1 cellular context compared by ENCODE assay signal in the genomic region with DNA sequence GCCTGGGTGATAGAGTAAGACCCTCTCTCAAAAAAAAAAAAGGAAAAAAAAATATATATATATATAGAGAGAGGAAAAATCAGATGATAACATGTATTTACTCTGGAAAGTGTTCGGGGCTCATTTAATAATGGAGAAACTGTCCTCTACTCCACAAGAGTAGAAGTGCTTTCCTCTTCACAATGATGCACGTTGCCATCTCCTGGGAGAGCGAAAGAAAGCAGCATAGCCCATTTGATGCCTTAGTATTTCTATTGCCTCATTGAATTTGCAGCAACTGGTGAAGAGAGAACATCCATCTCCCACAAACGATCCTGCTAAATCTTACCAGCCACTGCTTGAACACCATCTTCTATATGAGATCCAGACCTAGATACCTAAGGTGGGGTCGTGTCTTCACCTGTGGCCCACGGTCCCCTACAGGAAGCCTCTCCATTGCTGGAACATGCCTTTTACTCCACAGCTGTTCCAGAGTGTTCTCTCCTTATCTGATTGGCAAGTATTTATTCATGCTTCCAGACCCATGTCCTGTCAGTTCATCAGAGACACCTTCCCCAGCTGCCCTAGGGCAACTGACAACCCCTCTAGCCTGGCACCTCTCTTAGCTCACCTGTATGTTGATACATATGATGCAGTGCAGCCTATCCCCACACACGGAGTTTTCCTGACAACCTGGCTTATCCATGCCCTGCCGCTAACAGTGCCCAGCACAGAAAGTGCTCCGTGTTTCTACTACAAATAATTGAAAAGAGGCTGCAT.
TF ChIP-seq lines count a peak whose summit lies in the region.

No MANE protein-coding gene starts in this region.

TF ChIP-seq in WTC11, 78 proteins besides CTCF, POLR2A, EP300 and RAD21:
- TF ChIP-seq ATF1 (CRISPR knock-in tag; IDR thresholded peaks at IDR 0.05) (no peak), IRF2 (CRISPR knock-in tag; IDR thresholded peaks at IDR 0.05; ENCODE audit: borderline replicate concordance, low read depth) (no peak), NR1H2 (CRISPR knock-in tag; IDR thresholded peaks at IDR 0.05) (no peak), SOX15 (CRISPR knock-in tag; IDR thresholded peaks at IDR 0.05) (no peak), SMAD3 (CRISPR knock-in tag; IDR thresholded peaks at IDR 0.05; ENCODE audit: borderline replicate concordance) (no peak), ZNF423 (CRISPR knock-in tag; IDR thresholded peaks at IDR 0.05) (no peak), TEAD1 (CRISPR knock-in tag; IDR thresholded peaks at IDR 0.05) (no peak), ZNF671 (CRISPR knock-in tag; IDR thresholded peaks at IDR 0.05) (no peak), CREB1 (CRISPR knock-in tag; IDR thresholded peaks at IDR 0.05) (no peak)
- TF ChIP-seq, protein P1, sequence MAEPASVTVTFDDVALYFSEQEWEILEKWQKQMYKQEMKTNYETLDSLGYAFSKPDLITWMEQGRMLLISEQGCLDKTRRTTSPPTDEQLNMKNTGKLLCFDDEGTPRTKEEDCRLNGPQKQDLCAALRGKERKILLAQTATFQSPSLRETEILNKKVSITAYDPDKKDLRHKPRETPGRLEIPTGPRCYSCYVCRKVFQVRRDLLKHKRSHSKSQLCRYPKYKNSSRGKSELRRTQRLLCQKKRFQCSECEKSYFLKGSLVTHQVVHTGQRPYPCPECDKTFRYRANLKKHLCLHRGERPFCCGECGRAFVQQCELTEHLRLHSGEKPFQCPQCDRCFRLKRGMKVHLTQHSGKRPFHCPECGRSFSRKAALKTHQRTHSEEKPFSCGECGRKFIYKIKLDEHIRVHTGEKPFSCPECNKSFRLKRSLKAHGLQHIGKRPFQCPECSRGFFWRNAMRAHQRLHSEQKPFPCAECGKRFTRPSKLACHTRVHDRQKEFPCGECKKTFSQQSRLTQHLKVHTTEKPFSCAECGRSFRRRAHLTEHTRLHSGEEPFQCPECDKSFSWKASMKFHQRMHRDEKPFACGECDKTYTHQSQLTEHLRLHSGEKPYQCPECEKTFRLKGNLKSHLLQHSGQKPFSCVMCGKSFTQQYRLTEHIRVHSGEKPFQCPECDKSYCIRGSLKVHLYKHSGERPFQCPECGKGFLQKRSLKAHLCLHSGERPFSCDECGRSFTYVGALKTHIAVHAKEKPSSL (CRISPR knock-in tag; conservative IDR thresholded peaks at IDR 0.05), result no peak
- TF ChIP-seq, protein P2, sequence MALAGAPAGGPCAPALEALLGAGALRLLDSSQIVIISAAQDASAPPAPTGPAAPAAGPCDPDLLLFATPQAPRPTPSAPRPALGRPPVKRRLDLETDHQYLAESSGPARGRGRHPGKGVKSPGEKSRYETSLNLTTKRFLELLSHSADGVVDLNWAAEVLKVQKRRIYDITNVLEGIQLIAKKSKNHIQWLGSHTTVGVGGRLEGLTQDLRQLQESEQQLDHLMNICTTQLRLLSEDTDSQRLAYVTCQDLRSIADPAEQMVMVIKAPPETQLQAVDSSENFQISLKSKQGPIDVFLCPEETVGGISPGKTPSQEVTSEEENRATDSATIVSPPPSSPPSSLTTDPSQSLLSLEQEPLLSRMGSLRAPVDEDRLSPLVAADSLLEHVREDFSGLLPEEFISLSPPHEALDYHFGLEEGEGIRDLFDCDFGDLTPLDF (CRISPR knock-in tag; IDR thresholded peaks at IDR 0.05), result no peak
- TF ChIP-seq, protein P3, sequence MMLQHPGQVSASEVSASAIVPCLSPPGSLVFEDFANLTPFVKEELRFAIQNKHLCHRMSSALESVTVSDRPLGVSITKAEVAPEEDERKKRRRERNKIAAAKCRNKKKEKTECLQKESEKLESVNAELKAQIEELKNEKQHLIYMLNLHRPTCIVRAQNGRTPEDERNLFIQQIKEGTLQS (CRISPR knock-in tag; conservative IDR thresholded peaks at IDR 0.05), result no peak
- TF ChIP-seq, protein P4, sequence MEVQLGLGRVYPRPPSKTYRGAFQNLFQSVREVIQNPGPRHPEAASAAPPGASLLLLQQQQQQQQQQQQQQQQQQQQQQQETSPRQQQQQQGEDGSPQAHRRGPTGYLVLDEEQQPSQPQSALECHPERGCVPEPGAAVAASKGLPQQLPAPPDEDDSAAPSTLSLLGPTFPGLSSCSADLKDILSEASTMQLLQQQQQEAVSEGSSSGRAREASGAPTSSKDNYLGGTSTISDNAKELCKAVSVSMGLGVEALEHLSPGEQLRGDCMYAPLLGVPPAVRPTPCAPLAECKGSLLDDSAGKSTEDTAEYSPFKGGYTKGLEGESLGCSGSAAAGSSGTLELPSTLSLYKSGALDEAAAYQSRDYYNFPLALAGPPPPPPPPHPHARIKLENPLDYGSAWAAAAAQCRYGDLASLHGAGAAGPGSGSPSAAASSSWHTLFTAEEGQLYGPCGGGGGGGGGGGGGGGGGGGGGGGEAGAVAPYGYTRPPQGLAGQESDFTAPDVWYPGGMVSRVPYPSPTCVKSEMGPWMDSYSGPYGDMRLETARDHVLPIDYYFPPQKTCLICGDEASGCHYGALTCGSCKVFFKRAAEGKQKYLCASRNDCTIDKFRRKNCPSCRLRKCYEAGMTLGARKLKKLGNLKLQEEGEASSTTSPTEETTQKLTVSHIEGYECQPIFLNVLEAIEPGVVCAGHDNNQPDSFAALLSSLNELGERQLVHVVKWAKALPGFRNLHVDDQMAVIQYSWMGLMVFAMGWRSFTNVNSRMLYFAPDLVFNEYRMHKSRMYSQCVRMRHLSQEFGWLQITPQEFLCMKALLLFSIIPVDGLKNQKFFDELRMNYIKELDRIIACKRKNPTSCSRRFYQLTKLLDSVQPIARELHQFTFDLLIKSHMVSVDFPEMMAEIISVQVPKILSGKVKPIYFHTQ (CRISPR knock-in tag; IDR thresholded peaks at IDR 0.05), result no peak
